ENCODE assay signal across 2 cellular contexts in genomic region chrX:121110536-121110935, GRCh38.
TF ChIP-seq lines count a peak whose summit lies in the region.

No MANE protein-coding gene starts in this region.

TF ChIP-seq in SK-N-SH treated with all-trans-retinoic acid at 6 μM for 48 hours, 23 proteins besides CTCF, POLR2A, EP300 and RAD21:
- TF ChIP-seq TSHZ2 (CRISPR knock-in tag; IDR thresholded peaks at IDR 0.05): no peak
- TF ChIP-seq ZNF8 (CRISPR knock-in tag; IDR thresholded peaks at IDR 0.05): peak; percentile 87

TF ChIP-seq in K562, 482 proteins besides CTCF, POLR2A, EP300 and RAD21 (continued from another document):
- TF ChIP-seq NR2C2 (CRISPR knock-in tag; IDR thresholded peaks at IDR 0.05) (no peak), NR2C2 (tag; IDR thresholded peaks at IDR 0.05) (no peak)
TF ChIP-seq in K562: peak in this region for 3.
